ENCODE assay signal across 17 cellular contexts in the genomic region with DNA sequence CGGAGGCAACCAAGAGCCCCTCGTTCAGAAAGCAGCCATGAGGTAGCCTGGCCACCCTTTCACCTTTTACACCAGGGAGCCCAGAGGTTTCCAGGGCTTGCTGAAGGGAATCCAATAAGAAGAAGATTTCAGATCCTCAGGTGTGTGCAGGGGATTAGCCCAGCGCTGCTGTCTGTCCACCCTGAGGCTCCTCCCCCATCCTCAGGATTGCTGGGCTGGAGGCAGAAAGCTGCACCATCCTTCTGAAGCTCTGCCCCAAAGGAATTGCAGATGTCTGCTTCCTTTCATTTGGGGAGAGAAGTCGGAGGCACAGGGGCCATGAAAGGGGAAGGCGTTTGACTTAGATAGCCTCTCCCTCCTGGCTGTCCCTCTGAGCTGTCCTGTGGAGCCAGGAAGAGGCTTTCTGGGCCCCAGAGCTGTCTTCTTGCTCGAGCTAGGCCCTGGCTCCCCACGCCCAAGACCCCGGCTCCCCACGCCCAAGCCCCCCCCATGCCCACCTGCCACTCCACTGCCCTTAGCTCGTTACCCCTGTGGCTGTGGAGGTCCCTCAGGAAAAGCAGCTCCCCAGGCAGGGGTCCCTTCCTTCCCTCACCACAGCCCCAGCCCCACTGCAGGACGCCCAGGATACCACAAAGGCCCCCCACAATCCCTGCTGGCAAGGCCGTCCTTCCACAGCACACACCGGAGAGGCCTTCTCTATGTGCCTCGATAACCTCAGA.
"Had no signal": no experiment of that assay in that cellular context is flagged by ENCODE, and none has a peak within 500 bp of the region (broad histone marks: within the 10 kb centered on the region; RNA-seq: fewer than 3 reads in every experiment).

No MANE protein-coding gene starts in this region.

- H3K4me3 Mint-ChIP-seq: activated CD4-positive, alpha-beta T cell treated with anti-CD3 and anti-CD28 coated beads, Interleukin-2, amount 10 ng/mL, durations not matched to agents 7 days and 5 days; activated T-helper 17 cell treated with anti-CD3 and anti-CD28 coated beads, Interleukin-2, amount 50 U/mL, for 72 hours; mesothelial cell of epicardium; stimulated activated naive CD8-positive, alpha-beta T cell treated with anti-CD3 and anti-CD28 coated beads, Interleukin-15, amount 100 ng/mL, for 72 hours; T-helper 17 cell had no signal

- ATAC-seq: activated T-helper 17 cell treated with anti-CD3 and anti-CD28 coated beads, Interleukin-2, amount 50 U/mL, for 72 hours; gastroesophageal sphincter; stimulated activated naive CD8-positive, alpha-beta T cell treated with anti-CD3 and anti-CD28 coated beads, Interleukin-15, amount 100 ng/mL, for 72 hours; T-helper 17 cell had no signal

- H3K36me3 Mint-ChIP-seq: mesothelial cell of epicardium had no signal

- H3K4me3 ChIP-seq: coronary artery, gastroesophageal sphincter, thoracic aorta had no signal

- DNase-seq: activated CD4-positive, alpha-beta T cell treated with anti-CD3 and anti-CD28 coated beads, Interleukin-2, amount 10 ng/mL, durations not matched to agents 7 days and 5 days; activated CD4-positive, CD25-positive, alpha-beta regulatory T cell; activated naive CD4-positive, alpha-beta T cell treated with anti-CD3 and anti-CD28 coated beads, Interleukin-2, amount 50 U/mL, for 16 hours; activated T-cell treated with anti-CD3 and anti-CD28 coated beads for 4 hours; central memory CD4-positive, alpha-beta T cell; effector memory CD4-positive, alpha-beta T cell; stimulated activated CD4-positive, alpha-beta T cell treated with anti-CD3 and anti-CD28 coated beads, Interleukin-4, amount 100 ng/mL, for 1 hour; stimulated activated CD8-positive, alpha-beta memory T cell treated with anti-CD3 and anti-CD28 coated beads, Interleukin-4, amount 100 ng/mL, for 48 hours; stimulated activated naive CD8-positive, alpha-beta T cell treated with anti-CD3 and anti-CD28 coated beads, Interleukin-15, amount 100 ng/mL, for 72 hours; T-helper 17 cell had no signal

- H3K9me3 Mint-ChIP-seq: activated CD4-positive, alpha-beta T cell treated with anti-CD3 and anti-CD28 coated beads, Interleukin-2, amount 10 ng/mL, durations not matched to agents 7 days and 5 days; activated T-helper 17 cell treated with anti-CD3 and anti-CD28 coated beads, Interleukin-2, amount 50 U/mL, for 72 hours; mesothelial cell of epicardium; stimulated activated naive CD8-positive, alpha-beta T cell treated with anti-CD3 and anti-CD28 coated beads, Interleukin-15, amount 100 ng/mL, for 72 hours had no signal

- H3K27ac Mint-ChIP-seq: activated CD4-positive, alpha-beta T cell treated with anti-CD3 and anti-CD28 coated beads, Interleukin-2, amount 10 ng/mL, durations not matched to agents 7 days and 5 days; activated T-helper 17 cell treated with anti-CD3 and anti-CD28 coated beads, Interleukin-2, amount 50 U/mL, for 72 hours; mesothelial cell of epicardium; progenitor cell of endocrine pancreas; T-helper 17 cell had no signal

- H3K27me3 Mint-ChIP-seq: stimulated activated naive CD8-positive, alpha-beta T cell treated with anti-CD3 and anti-CD28 coated beads, Interleukin-15, amount 100 ng/mL, for 72 hours had no signal

- H3K4me1 Mint-ChIP-seq: activated CD4-positive, alpha-beta T cell treated with anti-CD3 and anti-CD28 coated beads, Interleukin-2, amount 10 ng/mL, durations not matched to agents 7 days and 5 days; activated T-helper 17 cell treated with anti-CD3 and anti-CD28 coated beads, Interleukin-2, amount 50 U/mL, for 72 hours; stimulated activated naive CD8-positive, alpha-beta T cell treated with anti-CD3 and anti-CD28 coated beads, Interleukin-15, amount 100 ng/mL, for 72 hours; T-helper 17 cell had no signal

- H3K9me3 ChIP-seq: gastroesophageal sphincter, thoracic aorta had no signal

- H3K27me3 ChIP-seq: gastroesophageal sphincter had no signal

- H3K36me3 ChIP-seq: gastroesophageal sphincter had no signal

- H3K27ac ChIP-seq: coronary artery, epithelial cell of prostate, gastroesophageal sphincter, thoracic aorta had no signal
